Comparison of ENCODE assay signal across 26 cellular contexts in genomic region chr16:73558219-73558618, GRCh38.
"Had no signal": no experiment of that assay in that cellular context is flagged by ENCODE, and none has a peak within 500 bp of the region (broad histone marks: within the 10 kb centered on the region; RNA-seq: fewer than 3 reads in every experiment).

No MANE protein-coding gene starts in this region.

- H3K27ac ChIP-seq: brain microvascular endothelial cell, gastroesophageal sphincter, hepatocyte, ovary, skin epidermis, testis, transverse colon, WERI-Rb-1 had no signal

- DNase-seq: activated CD4-positive, alpha-beta memory T cell treated with anti-CD3 and anti-CD28 coated beads for 36 hours; activated CD4-positive, alpha-beta T cell treated with anti-CD3 and anti-CD28 coated beads for 48 hours; activated CD8-positive, alpha-beta memory T cell treated with anti-CD3 and anti-CD28 coated beads, Interleukin-2, amount 50 U/mL, for 4 hours; activated gamma-delta T cell; activated naive CD4-positive, alpha-beta T cell treated with anti-CD3 and anti-CD28 coated beads, Interleukin-2, amount 10 ng/mL, durations not matched to agents 7 days and 5 days; activated T-cell treated with anti-CD3 and anti-CD28 coated beads, Interleukin-2, amount 50 U/mL, for 1 hour; amniotic stem cell; brain microvascular endothelial cell; cortex of kidney; islet precursor cell; left ventricle myocardium superior; mucosa of descending colon; ovary; retina; stimulated activated CD4-positive, alpha-beta T cell treated with anti-CD3 and anti-CD28 coated beads, Interleukin-12 subunit alpha, Interleukin-12 subunit beta, amount 100 ng/mL, for 4 hours; stimulated activated CD4-positive, alpha-beta T cell treated with anti-CD3 and anti-CD28 coated beads, Interleukin-4, amount 100 ng/mL, for 1 hour; stimulated activated naive CD8-positive, alpha-beta T cell treated with anti-CD3 and anti-CD28 coated beads, Interleukin-15, Interleukin-2, amounts not matched to agents 100 U/mL and 50 U/mL, for 24 hours; T-helper 9 cell; testis; transverse colon; WERI-Rb-1 had no signal

- H3K79me2 ChIP-seq: hepatocyte had no signal

- H3K4me3 ChIP-seq: gastroesophageal sphincter, hepatocyte, mucosa of descending colon, ovary, skin epidermis, testis, transverse colon had no signal

- ATAC-seq: activated CD4-positive, CD25-positive, alpha-beta regulatory T cell treated with anti-CD3 and anti-CD28 coated beads, Interleukin-2, amount 50 U/mL, for 24 hours; gastroesophageal sphincter; left ventricle myocardium superior; mucosa of descending colon; sciatic nerve; stimulated activated naive CD8-positive, alpha-beta T cell treated with anti-CD3 and anti-CD28 coated beads, Interleukin-15, Interleukin-2, amounts not matched to agents 100 U/mL and 50 U/mL, for 24 hours had no signal

- H3K9me3 ChIP-seq: gastroesophageal sphincter, mucosa of descending colon, ovary, testis, transverse colon had no signal

- H2AFZ ChIP-seq: hepatocyte had no signal

- H3K4me1 ChIP-seq: gastroesophageal sphincter, testis, transverse colon had no signal

- H3K4me2 ChIP-seq: hepatocyte had no signal

- H3K36me3 ChIP-seq: brain microvascular endothelial cell, gastroesophageal sphincter, ovary, transverse colon, WERI-Rb-1 had no signal

- H3K27me3 ChIP-seq: brain microvascular endothelial cell, hepatocyte, ovary, testis had no signal
